ENCODE assay signal across 9 cellular contexts in genomic region chr7:95330194-95331003, GRCh38. TPM values are rescaled to one million over a fixed set of nuclear protein-coding genes. Genes with fewer than 3 reads are reported as not detected.
DNase-seq lines count a peak whose midpoint lies in the region; ATAC-seq and TF ChIP-seq lines count a peak whose summit lies in the region.
"Had no signal": no experiment of that assay in that cellular context is flagged by ENCODE, and none has a peak within 500 bp of the region (broad histone marks: within the 10 kb centered on the region; RNA-seq: fewer than 3 reads in every experiment).

No MANE protein-coding gene starts in this region.

- no peak overlapping the region for H3K27ac Mint-ChIP-seq in dendritic cell treated with granulocyte-macrophage colony-stimulating factor and Interleukin-4, amounts not matched to agents 40 ng/mL and 50 ng/mL, for 4 days
- H3K27ac Mint-ChIP-seq in Caco-2 (ENCODE audit: unreplicated experiment): no peak overlapping the region

- H3K9me3 ChIP-seq in Karpas-422 (ENCODE audit: low read length) (no peaks in the 10 kb centered on the region), Caco-2 (no peaks in the 10 kb centered on the region)

- H3K4me1 ChIP-seq in Karpas-422 (ENCODE audit: low read length): no peaks in the 10 kb centered on the region
- no peaks in the 10 kb centered on the region for H3K4me1 ChIP-seq in Caco-2

- H3K27me3 Mint-ChIP-seq in dendritic cell treated with granulocyte-macrophage colony-stimulating factor and Interleukin-4, amounts not matched to agents 40 ng/mL and 50 ng/mL, for 4 days: no peaks in the 10 kb centered on the region
- no peaks in the 10 kb centered on the region for H3K27me3 Mint-ChIP-seq in Caco-2 (ENCODE audit: insufficient read depth, unreplicated experiment)

- DNase-seq in GM13977 (ENCODE audit: low spot score) (peak; percentile 50), Karpas-422 (no peak), retinal pigment epithelial cell (ENCODE audit: low read depth) (peak; percentile 35), Caco-2 (no peak), NCI-H2227 treated with DMSO at 0.1 percent for 48 hours (lab: John Stamatoyannopoulos, UW) (no peak), DMS79 treated with DMSO at 0.1 percent for 48 hours (lab: John Stamatoyannopoulos, UW) (no peak)

- CTCF ChIA-PET in Caco-2 (lab: Charles Lee): interaction anchor here (0.7 kb wide), 1 partner anchor 13 kb away, joined by 3 read pairs; no protein-coding TSS in a partner anchor

- H3K27ac ChIP-seq in Karpas-422 (ENCODE audit: low read length): no peak overlapping the region

- no TSS peak for BruUV-seq in Caco-2 (replicated peaks; lab: Mats Ljungman, UMichigan)

- H3K4me3 Mint-ChIP-seq in dendritic cell treated with granulocyte-macrophage colony-stimulating factor and Interleukin-4, amounts not matched to agents 40 ng/mL and 50 ng/mL, for 4 days: peak overlapping the region; percentile 37
- H3K4me3 Mint-ChIP-seq in Caco-2 (ENCODE audit: unreplicated experiment): no peak overlapping the region

- H3K27me3 ChIP-seq in Karpas-422 (ENCODE audit: low read length) (no peaks in the 10 kb centered on the region), Caco-2 (replicated peaks; ENCODE audit: control insufficient read depth, insufficient read depth, low read length) (no peaks in the 10 kb centered on the region)

- no peak overlapping the region; the same call in 1 of the 2 replicates for H3K9ac ChIP-seq in Karpas-422 (ENCODE audit: low read length)

- H2AFZ ChIP-seq in Karpas-422 (ENCODE audit: low read length): peak overlapping the region; percentile 20; the same call in 1 of the 2 replicates

- peak overlapping the region; percentile 29; the same call in 1 of the 2 replicates for H3K4me3 ChIP-seq in Karpas-422 (ENCODE audit: low read length)
- no peak overlapping the region for H3K4me3 ChIP-seq in retinal pigment epithelial cell (ENCODE audit: low read length)
- no peak overlapping the region for H3K4me3 ChIP-seq in Caco-2 (ENCODE audit: low read depth, low read length)

- H3K36me3 Mint-ChIP-seq in dendritic cell treated with granulocyte-macrophage colony-stimulating factor and Interleukin-4, amounts not matched to agents 40 ng/mL and 50 ng/mL, for 4 days (ENCODE audit: low read depth): no peaks in the 10 kb centered on the region
- no peaks in the 10 kb centered on the region for H3K36me3 Mint-ChIP-seq in Caco-2 (ENCODE audit: insufficient read depth, unreplicated experiment)

- H3K79me2 ChIP-seq in Karpas-422 (ENCODE audit: low read length): no peaks in the 10 kb centered on the region

- POLR2A ChIA-PET in Caco-2 (lab: Charles Lee): no interaction called here

- in situ Hi-C loops in GM13977 (cut with MboI; ENCODE audit: low pct_unique_long_range_greater_than_20kb, low sequenced_read_pairs, unreplicated experiment): no loop called here

- intact Hi-C loops in dendritic cell treated with granulocyte-macrophage colony-stimulating factor and Interleukin-4, amounts not matched to agents 40 ng/mL and 50 ng/mL, for 4 days (cut with micrococcal nuclease): no loop called here
- intact Hi-C loops in Caco-2 (cut with micrococcal nuclease; ENCODE audit: unreplicated experiment): no loop called here

- peaks cover 6% of the 10 kb centered on the region for H3K4me1 Mint-ChIP-seq in dendritic cell treated with granulocyte-macrophage colony-stimulating factor and Interleukin-4, amounts not matched to agents 40 ng/mL and 50 ng/mL, for 4 days (ENCODE audit: low read depth)
- H3K4me1 Mint-ChIP-seq in Caco-2 (ENCODE audit: low read depth, unreplicated experiment): no peaks in the 10 kb centered on the region

- ATAC-seq in GM21619 (IDR thresholded peaks at IDR 0.05; ENCODE audit: unreplicated experiment): peak; percentile 98

- H3K36me3 ChIP-seq in Karpas-422 (ENCODE audit: insufficient read depth, low read length): no peaks in the 10 kb centered on the region
- no peaks in the 10 kb centered on the region for H3K36me3 ChIP-seq in Caco-2 (ENCODE audit: control insufficient read depth, insufficient read depth, low read length)

- no peaks in the 10 kb centered on the region for H3K9me3 Mint-ChIP-seq in dendritic cell treated with granulocyte-macrophage colony-stimulating factor and Interleukin-4, amounts not matched to agents 40 ng/mL and 50 ng/mL, for 4 days
- no peaks in the 10 kb centered on the region for H3K9me3 Mint-ChIP-seq in Caco-2 (ENCODE audit: unreplicated experiment)

- TF ChIP-seq CTCF in GM13977 (IDR thresholded peaks at IDR 0.05; ENCODE audit: extremely low read depth, insufficient read depth, missing control alignments): no peak
- TF ChIP-seq CTCF in retinal pigment epithelial cell (conservative IDR thresholded peaks at IDR 0.05; ENCODE audit: low read depth, low read length): no peak
- TF ChIP-seq CTCF in Caco-2 (IDR thresholded peaks at IDR 0.05; ENCODE audit: insufficient read depth in 1 of 2, low read depth in 1 of 2, low read length in 1 of 2, severe bottlenecking in 1 of 2, unreplicated experiment in 1 of 2): no peak

- H3K9me2 ChIP-seq in Karpas-422 (replicated peaks; ENCODE audit: insufficient read depth, low read length): no peaks in the 10 kb centered on the region

- H4K20me1 ChIP-seq in Karpas-422 (ENCODE audit: insufficient read depth, low read depth, low read length): no peaks in the 10 kb centered on the region

- peak overlapping the region; percentile 46 for H3K4me2 ChIP-seq in Karpas-422 (ENCODE audit: low read depth, low read length, poor library complexity, severe bottlenecking)

RNA-seq across cellular contexts. Expression of gene PON1, which starts 6.1 kb away (rescaled TPM):
- total RNA-seq in Karpas-422 (2014; rRNA removed; shearing (Covaris generic); ENCODE audit: low replicate concordance): not detected in 2 replicates
- total RNA-seq in Caco-2 (2022): not detected in 2 replicates
- total RNA-seq: pulmonary artery endothelial cell had no signal

Comparison
In these comparisons a context has a peak if more than half of its experiments do, and no peak if none do; other contexts are left out.
1. DNase-seq: peak in GM13977 (single experiment) and retinal pigment epithelial cell (single experiment); none in Karpas-422 (single experiment), Caco-2 (0 of 2), NCI-H2227 treated with DMSO at 0.1 percent for 48 hours (single experiment) and DMS79 treated with DMSO at 0.1 percent for 48 hours (single experiment).